1 cellular context compared by ENCODE assay signal in genomic region chr1:228141871-228142615, GRCh38.
TF ChIP-seq lines count a peak whose summit lies in the region.

No MANE protein-coding gene starts in this region.

TF ChIP-seq in GM12878, 131 proteins besides CTCF, POLR2A, EP300 and RAD21:
- TF ChIP-seq CBX3 (IDR thresholded peaks at IDR 0.05; ENCODE audit: borderline replicate concordance, low read depth) (no peak), STAT3 (IDR thresholded peaks at IDR 0.05; ENCODE audit: low read depth, low read length) (no peak), MXI1 (IDR thresholded peaks at IDR 0.05; ENCODE audit: low read depth, low read length) (no peak), ZNF207 (IDR thresholded peaks at IDR 0.05; ENCODE audit: borderline replicate concordance) (no peak), IKZF1 (conservative IDR thresholded peaks at IDR 0.05) (no peak), E2F4 (IDR thresholded peaks at IDR 0.05; ENCODE audit: low read depth, low read length) (no peak), RB1 (IDR thresholded peaks at IDR 0.05; ENCODE audit: borderline replicate concordance) (no peak), ZBTB11 (CRISPR knock-in tag; IDR thresholded peaks at IDR 0.05) (no peak), HSF1 (IDR thresholded peaks at IDR 0.05; ENCODE audit: low read depth, low read length) (no peak), RBBP5 (conservative IDR thresholded peaks at IDR 0.05) (no peak), ZNF24 (IDR thresholded peaks at IDR 0.05) (no peak)
